ENCODE assay signal across 10 cellular contexts in the genomic region with DNA sequence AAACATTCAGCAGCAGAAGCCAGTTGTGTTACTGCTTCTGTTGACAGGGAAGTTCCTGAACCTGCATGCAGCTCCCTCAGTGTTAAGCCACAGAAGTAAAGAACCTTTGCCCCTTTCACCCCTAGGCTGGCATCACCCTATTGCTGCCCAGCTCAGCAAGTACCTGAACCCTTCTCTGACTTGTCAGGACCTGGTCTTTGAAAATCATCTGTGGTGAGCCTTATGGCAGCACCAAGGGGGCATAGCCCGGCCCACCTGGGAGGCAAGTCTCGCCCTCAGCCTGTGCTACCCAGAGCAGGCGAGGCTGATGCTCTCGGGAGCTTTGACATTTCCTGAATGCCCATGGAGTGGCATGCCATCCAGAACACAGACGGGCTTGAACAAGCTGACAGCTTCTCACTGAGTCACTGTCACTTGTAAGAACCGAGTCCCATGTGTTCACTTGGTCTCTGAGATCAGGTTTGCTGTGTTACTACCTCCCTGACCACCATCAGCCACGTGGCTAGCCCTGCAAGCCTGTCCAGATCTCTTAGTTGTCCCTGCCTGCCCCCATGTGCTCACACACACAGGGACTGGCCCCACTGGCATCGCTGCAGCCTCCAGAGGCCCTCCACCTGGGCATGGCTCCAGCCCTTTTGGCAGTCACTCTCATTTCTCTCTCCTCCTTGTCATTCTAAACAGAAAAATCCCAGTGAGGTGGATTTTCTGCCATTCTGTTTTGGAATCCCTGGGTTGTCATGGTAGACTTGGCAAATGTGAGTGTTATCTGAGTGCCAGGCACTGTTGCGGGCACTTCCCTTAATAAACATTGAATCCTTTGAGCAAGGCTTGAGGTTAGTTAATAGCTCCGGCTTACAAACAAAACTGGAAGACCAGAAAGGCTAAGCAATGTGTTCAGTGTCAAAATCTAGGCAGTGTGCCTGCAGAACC. TPM values are rescaled to one million over a fixed set of nuclear protein-coding genes. Genes with fewer than 3 reads are reported as not detected.
DNase-seq lines count a peak whose midpoint lies in the region; ATAC-seq and TF ChIP-seq lines count a peak whose summit lies in the region.
"Had no signal": no experiment of that assay in that cellular context is flagged by ENCODE, and none has a peak within 500 bp of the region (broad histone marks: within the 10 kb centered on the region; RNA-seq: fewer than 3 reads in every experiment).

No MANE protein-coding gene starts in this region.

- H3K27me3 ChIP-seq in OCI-LY1 (ENCODE audit: insufficient read depth, low read length) (no peaks in the 10 kb centered on the region), esophagus muscularis mucosa (peaks cover 0 to 28% (median 15%) of the 10 kb centered on the region in 4 donors)

- TF ChIP-seq CTCF in OCI-LY1 (IDR thresholded peaks at IDR 0.05; ENCODE audit: low read length) (no peak), esophagus muscularis mucosa (IDR thresholded peaks at IDR 0.05) (peak in 1 of 3 experiments; percentile 6), omental fat pad (IDR thresholded peaks at IDR 0.05) (no peak), mesothelial cell of epicardium (IDR thresholded peaks at IDR 0.05; ENCODE audit: unreplicated experiment) (no peak)

- peaks cover 9% of the 10 kb centered on the region for H3K36me3 Mint-ChIP-seq in mesothelial cell of epicardium

- no peaks in the 10 kb centered on the region for H3K9me2 ChIP-seq in OCI-LY1 (ENCODE audit: low read depth, low read length)

- H3K27ac Mint-ChIP-seq in mesothelial cell of epicardium: no peak overlapping the region

- H2AFZ ChIP-seq in OCI-LY1 (ENCODE audit: low read length): no peak overlapping the region

- H3K36me3 ChIP-seq in OCI-LY1 (ENCODE audit: insufficient read depth, low read length) (peaks cover 41% of the 10 kb centered on the region), esophagus muscularis mucosa (peaks cover 17 to 28% (median 26%) of the 10 kb centered on the region in 4 donors)

- peak; percentile 15 for ATAC-seq in omental fat pad (ENCODE audit: low FRiP score)
- ATAC-seq in GM18867 (IDR thresholded peaks at IDR 0.05; ENCODE audit: unreplicated experiment): no peak
- no peak for ATAC-seq in HG02571 (IDR thresholded peaks at IDR 0.05; ENCODE audit: unreplicated experiment)

- peak; percentile 64 for DNase-seq in DMS79 treated with DMSO at 0.1 percent for 48 hours (lab: John Stamatoyannopoulos, UW)
- DNase-seq in esophagus muscularis mucosa (ENCODE audit: extremely low spot score): no peak
- no peak for DNase-seq in omental fat pad (ENCODE audit: low spot score)
- DNase-seq in HT-29 (ENCODE audit: low spot score): no peak
- DNase-seq in mesothelial cell of epicardium (ENCODE audit: low spot score in 2 of 2, unreplicated experiment in 2 of 2): no peak
- DNase-seq: DMS153, NCI-H187 treated with DMSO at 0.1 percent for 48 hours had no signal

- H3K27ac ChIP-seq in OCI-LY1 (ENCODE audit: low read depth, low read length, poor library complexity, severe bottlenecking) (peak overlapping the region; percentile 19), esophagus muscularis mucosa (replicated peaks in 1 of 4) (peak overlapping the region in 3 of 4 donors; percentile 40 to 66 (median 50))

- no peak overlapping the region for H3K4me3 Mint-ChIP-seq in mesothelial cell of epicardium

- H3K27me3 Mint-ChIP-seq in mesothelial cell of epicardium (ENCODE audit: low read depth): peaks cover 25% of the 10 kb centered on the region

- WGBS in esophagus muscularis mucosa: 45% methylated on average over 8 of the region's 10 CpGs

- H3K4me3 ChIP-seq in OCI-LY1 (ENCODE audit: low read depth, low read length, poor library complexity, severe bottlenecking) (no peak overlapping the region), esophagus muscularis mucosa (no peak overlapping the region)

- H3K4me2 ChIP-seq in OCI-LY1 (ENCODE audit: low read length): no peak overlapping the region

- H3K9ac ChIP-seq in OCI-LY1 (ENCODE audit: low read length): no peak overlapping the region

- intact Hi-C loops in esophagus muscularis mucosa (cut with DNase I): no loop called here

- H3K4me1 Mint-ChIP-seq in mesothelial cell of epicardium: no peaks in the 10 kb centered on the region

- H3K9me3 ChIP-seq in OCI-LY1 (ENCODE audit: low read length) (no peaks in the 10 kb centered on the region), esophagus muscularis mucosa (peaks cover 0 to 4% (median 0%) of the 10 kb centered on the region in 4 donors)

- H4K20me1 ChIP-seq in OCI-LY1 (ENCODE audit: insufficient read depth, low read length): no peaks in the 10 kb centered on the region

- no peaks in the 10 kb centered on the region for H3K79me2 ChIP-seq in OCI-LY1 (ENCODE audit: insufficient read depth, low read length)

- H3F3A ChIP-seq in OCI-LY1 (ENCODE audit: insufficient read depth, low read length): peaks cover 5% of the 10 kb centered on the region; the same call in 1 of the 2 replicates

- TF ChIP-seq EP300 in esophagus muscularis mucosa (IDR thresholded peaks at IDR 0.05): no peak

- H3K9me3 Mint-ChIP-seq in mesothelial cell of epicardium: no peaks in the 10 kb centered on the region

- TF ChIP-seq POLR2A in esophagus muscularis mucosa (IDR thresholded peaks at IDR 0.05; ENCODE audit: low read depth): no peak

- H3K4me1 ChIP-seq in OCI-LY1 (ENCODE audit: insufficient read depth, low read length, severe bottlenecking) (peaks cover 28% of the 10 kb centered on the region), esophagus muscularis mucosa (peaks cover 11 to 37% (median 35%) of the 10 kb centered on the region in 4 donors)

RNA-seq across cellular contexts. Expression of a gene that starts 2.9 kb away (rescaled TPM):
- total RNA-seq in esophagus muscularis mucosa: 1 to 10 TPM in 1 of 4 donors, under 1 TPM in 3; 0.52 to 1.2 (median 0.76) TPM
- 1 to 10 TPM in 3 of 4 donors, under 1 TPM in 1; 0.93 to 7.6 (median 2.4) TPM for total RNA-seq in omental fat pad
- 0.81 and 2.7 TPM in 2 replicates for total RNA-seq in HT-29 (2014; rRNA removed; shearing (Covaris generic))
- total RNA-seq in mesothelial cell of epicardium: 6.7 to 10.2 TPM (median 8.0 TPM) in 3 replicates

RNA-seq across cellular contexts. Expression of a gene that starts 18.0 kb away (rescaled TPM):
- total RNA-seq in esophagus muscularis mucosa (10 to 100 TPM; 22.0 to 31.6 (median 29.3) TPM), omental fat pad (10 to 100 TPM in 3 of 4 donors, 1 to 10 TPM in 1; 9.5 to 21.3 (median 18.4) TPM), mesothelial cell of epicardium (24.5 to 27.9 TPM (median 25.8 TPM) in 3 replicates)
- 79.6 and 82.2 TPM in 2 replicates for total RNA-seq in HT-29 (2014; rRNA removed; shearing (Covaris generic))

RNA-seq across cellular contexts. Expression of a gene that starts 18.7 kb away (rescaled TPM):
- total RNA-seq in esophagus muscularis mucosa (10 to 100 TPM; 11.3 to 22.8 (median 16.0) TPM), omental fat pad (10 to 100 TPM in 1 of 4 donors, 1 to 10 TPM in 3; 3.2 to 12.5 (median 4.6) TPM), mesothelial cell of epicardium (1.9 to 2.2 TPM (median 1.9 TPM) in 3 replicates)
- total RNA-seq in HT-29 (2014; rRNA removed; shearing (Covaris generic)): 24.9 and 38.1 TPM in 2 replicates

RNA-seq across cellular contexts. Expression of a gene that starts 24.5 kb away (rescaled TPM):
- total RNA-seq in esophagus muscularis mucosa: 10 to 100 TPM; 24.5 to 47.3 (median 35.6) TPM
- 10 to 100 TPM in 3 of 4 donors, 1 to 10 TPM in 1; 7.7 to 17.8 (median 13.7) TPM for total RNA-seq in omental fat pad
- total RNA-seq in HT-29 (2014; rRNA removed; shearing (Covaris generic)): 52.6 and 58.8 TPM in 2 replicates
- 11.7 to 13.0 TPM (median 12.8 TPM) in 3 replicates for total RNA-seq in mesothelial cell of epicardium

RNA-seq across cellular contexts. Expression of a gene that starts 24.6 kb away (rescaled TPM):
- total RNA-seq in esophagus muscularis mucosa: 10 to 100 TPM in 2 of 4 donors, 1 to 10 TPM in 2; 5.1 to 15.6 (median 9.1) TPM
- 1 to 10 TPM; 5.0 to 8.3 (median 7.6) TPM for total RNA-seq in omental fat pad
- total RNA-seq in HT-29 (2014; rRNA removed; shearing (Covaris generic)): 0.38 and 0.99 TPM in 2 replicates
- total RNA-seq in mesothelial cell of epicardium: 1.2 to 2.0 TPM (median 1.8 TPM) in 3 replicates
